15 cellular contexts compared by ENCODE assay signal in the genomic region with DNA sequence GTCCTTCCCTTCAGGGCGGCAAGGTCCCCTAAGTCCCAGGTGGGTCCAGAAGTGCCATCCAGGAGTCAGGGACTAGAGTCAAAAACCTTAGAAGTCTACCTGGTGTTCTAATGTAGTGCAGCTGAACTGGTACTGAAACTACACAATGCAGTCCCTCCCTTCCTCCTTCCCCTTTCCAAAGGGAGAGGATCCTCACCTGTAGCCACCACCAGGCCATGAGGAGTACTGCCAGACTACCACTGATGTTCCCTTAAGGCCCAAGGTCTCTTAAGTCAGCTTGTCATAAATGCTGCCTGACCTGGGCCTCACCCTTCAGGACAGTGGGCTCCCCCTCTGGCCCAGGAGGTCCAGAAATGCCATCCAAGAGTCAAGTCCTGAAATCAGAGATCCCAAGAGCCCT.
A peak's percentile ranks its signal among the peaks of the same experiment; 100 is the strongest.
DNase-seq lines count a peak whose midpoint lies in the region; ATAC-seq and TF ChIP-seq lines count a peak whose summit lies in the region.
"Had no signal": no experiment of that assay in that cellular context is flagged by ENCODE, and none has a peak within 500 bp of the region (broad histone marks: within the 10 kb centered on the region; RNA-seq: fewer than 3 reads in every experiment).

No MANE protein-coding gene starts in this region.

- peak; percentile 32; the same call in 1 of the 2 replicates for TF ChIP-seq CTCF in HFFc6 (IDR thresholded peaks at IDR 0.05)
- peak; percentile 24 for TF ChIP-seq CTCF in brain microvascular endothelial cell (IDR thresholded peaks at IDR 0.05; ENCODE audit: low read depth, low read length, missing control alignments)
- no peak for TF ChIP-seq CTCF in foreskin fibroblast (IDR thresholded peaks at IDR 0.05; ENCODE audit: low read depth, low read length)

- H3K27ac Mint-ChIP-seq in HFFc6, result no peak overlapping the region
- no peak overlapping the region for H3K27ac Mint-ChIP-seq in immature natural killer cell

- no peak for ATAC-seq in HG03175 (IDR thresholded peaks at IDR 0.05; ENCODE audit: unreplicated experiment)
- ATAC-seq in GM19463 (IDR thresholded peaks at IDR 0.05; ENCODE audit: unreplicated experiment), result no peak
- ATAC-seq: left cardiac atrium had no signal

- in situ Hi-C loops in brain microvascular endothelial cell (cut with HindIII; ENCODE audit: low pct_ligation_motif_present, low sequenced_read_pairs), result no loop called here

- H3K4me3 Mint-ChIP-seq in HFFc6, result no peak overlapping the region
- H3K4me3 Mint-ChIP-seq in immature natural killer cell, result no peak overlapping the region

- H3K27me3 Mint-ChIP-seq in HFFc6 (ENCODE audit: insufficient read depth), result no peaks in the 10 kb centered on the region
- peaks cover 0 to 2% (median 0%) of the 10 kb centered on the region in 3 donors for H3K27me3 Mint-ChIP-seq in immature natural killer cell (ENCODE audit: low read depth in 3 of 3)

- peaks cover 5% of the 10 kb centered on the region; the same call in 1 of the 2 replicates for H3K4me1 Mint-ChIP-seq in HFFc6 (ENCODE audit: low read depth)
- H3K4me1 Mint-ChIP-seq in immature natural killer cell, result no peaks in the 10 kb centered on the region

- H3K36me3 Mint-ChIP-seq in HFFc6 (ENCODE audit: low read depth), result no peaks in the 10 kb centered on the region
- H3K36me3 Mint-ChIP-seq in immature natural killer cell, result peaks cover 0 to 33% (median 8%) of the 10 kb centered on the region in 3 donors

- DNase-seq in ELR (ENCODE audit: low read depth), result peak; percentile 14
- DNase-seq in HFFc6, result no peak
- DNase-seq in brain microvascular endothelial cell, result no peak
- DNase-seq in iPS-NIHi7 (ENCODE audit: extremely low spot score), result peak; percentile 27
- no peak for DNase-seq in immature natural killer cell
- DNase-seq in foreskin fibroblast, result no peak
- DNase-seq: adrenal gland, BE2C, left cardiac atrium, NCI-H1417 treated with DMSO at 0.1 percent for 48 hours, NCI-H226, thyroid gland had no signal

- no peaks in the 10 kb centered on the region for H3K36me3 ChIP-seq in brain microvascular endothelial cell (replicated peaks)
- H3K36me3 ChIP-seq: adrenal gland, BE2C, HAP-1, thyroid gland had no signal

- H3K9me3 Mint-ChIP-seq in HFFc6 (no peaks in the 10 kb centered on the region), immature natural killer cell (no peaks in the 10 kb centered on the region)

- no peak overlapping the region for H3K27ac ChIP-seq in brain microvascular endothelial cell
- H3K27ac ChIP-seq: adrenal gland, thyroid gland had no signal

- H3K4me3 ChIP-seq in brain microvascular endothelial cell (ENCODE audit: low read depth, low read length), result no peak overlapping the region
- H3K4me3 ChIP-seq in foreskin fibroblast (ENCODE audit: low read depth in 1 of 2, low read length in 2 of 2), result no peak overlapping the region
- H3K4me3 ChIP-seq: adrenal gland, HAP-1, thyroid gland had no signal

- no peaks in the 10 kb centered on the region for H3K27me3 ChIP-seq in brain microvascular endothelial cell (replicated peaks)
- H3K27me3 ChIP-seq: adrenal gland, BE2C, thyroid gland had no signal

Comparison
In these comparisons a context has a peak if more than half of its experiments do, and no peak if none do; other contexts are left out.
1. DNase-seq: peak in ELR (single experiment) and iPS-NIHi7 (single experiment); none in HFFc6 (single experiment), brain microvascular endothelial cell (single experiment), immature natural killer cell (0 of 3) and foreskin fibroblast (0 of 2).